ENCODE assay signal across 8 cellular contexts in the genomic region with DNA sequence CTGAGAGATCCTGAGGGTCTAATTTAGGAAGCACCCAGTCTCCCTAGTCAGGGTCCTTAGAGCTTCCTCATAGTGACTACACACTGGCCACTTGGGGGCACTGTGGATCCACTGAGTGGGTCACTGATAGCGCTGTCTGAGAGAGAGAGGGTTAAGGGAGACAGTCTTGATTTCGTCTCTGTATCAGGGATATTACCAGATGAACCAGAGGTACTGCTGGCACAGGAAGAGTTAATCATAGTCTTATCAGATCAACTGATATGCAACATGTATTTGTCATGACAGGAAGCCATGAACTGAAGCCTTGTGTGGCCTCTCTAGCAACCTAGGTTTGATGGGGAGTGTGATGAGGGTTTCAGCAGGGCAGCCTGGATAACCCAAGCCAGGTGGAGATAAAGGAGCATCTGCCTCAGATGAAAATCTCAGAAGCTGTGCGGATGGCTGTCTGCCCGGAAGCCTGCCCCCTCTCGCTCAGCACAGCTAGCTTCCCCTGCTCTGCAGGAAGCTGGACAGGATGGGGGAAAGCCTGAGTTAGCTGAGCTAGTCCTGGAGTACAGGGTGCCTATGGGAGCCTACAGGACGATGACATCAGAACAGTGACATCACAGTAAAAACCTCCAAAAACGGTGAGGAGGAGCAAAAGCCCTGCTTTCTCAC.
DNase-seq lines count a peak whose midpoint lies in the region; FAIRE-seq and TF ChIP-seq lines count a peak whose summit lies in the region.

No MANE protein-coding gene starts in this region.

- no peaks in the 10 kb centered on the region for H4K20me1 ChIP-seq in astrocyte (ENCODE audit: insufficient read depth, low read length)

- H3K4me1 ChIP-seq in astrocyte (ENCODE audit: insufficient read depth, low read length): peaks cover 23% of the 10 kb centered on the region

- peak overlapping the region; percentile 66 for H3K4me2 ChIP-seq in astrocyte (ENCODE audit: low read length)

- H3K4me3 Mint-ChIP-seq in astrocyte (ENCODE audit: unreplicated experiment): no peak overlapping the region

- H3K79me2 ChIP-seq in astrocyte (ENCODE audit: insufficient read depth, low read length): no peaks in the 10 kb centered on the region

- H3K4me3 ChIP-seq in H7 (ENCODE audit: insufficient read depth, low read depth, low read length): no peak overlapping the region
- H3K4me3 ChIP-seq in LNCaP clone FGC (ENCODE audit: low read depth, low read length): no peak overlapping the region
- H3K4me3 ChIP-seq in astrocyte (ENCODE audit: insufficient read depth, low read depth, low read length): peak overlapping the region; percentile 14
- H3K4me3 ChIP-seq in kidney epithelial cell (ENCODE audit: low read depth, low read length): no peak overlapping the region

- H3K4me1 Mint-ChIP-seq in astrocyte (ENCODE audit: low read depth, unreplicated experiment): peaks cover 7% of the 10 kb centered on the region

- H3K36me3 Mint-ChIP-seq in astrocyte (ENCODE audit: low read depth, unreplicated experiment): no peaks in the 10 kb centered on the region

- no peaks in the 10 kb centered on the region for H3K9me3 Mint-ChIP-seq in astrocyte (ENCODE audit: unreplicated experiment)

- H3K27me3 ChIP-seq in H7 (ENCODE audit: control insufficient read depth, insufficient read depth, low read length) (no peaks in the 10 kb centered on the region), astrocyte (ENCODE audit: insufficient read depth, low read length) (no peaks in the 10 kb centered on the region), kidney epithelial cell (ENCODE audit: control insufficient read depth, insufficient read depth, low read length) (no peaks in the 10 kb centered on the region)

- H2AFZ ChIP-seq in astrocyte (ENCODE audit: low read depth, low read length): peak overlapping the region; percentile 44

- no peak overlapping the region for H3K27ac Mint-ChIP-seq in astrocyte (ENCODE audit: unreplicated experiment)

- peak; percentile 49 for DNase-seq in DMS53 (lab: John Stamatoyannopoulos, UW)
- no peak for DNase-seq in DMS53 treated with DMSO at 0.1 percent for 48 hours (lab: John Stamatoyannopoulos, UW; ENCODE audit: unreplicated experiment)
- DNase-seq in H7: peak; percentile 55
- peak; percentile 48 for DNase-seq in LNCaP clone FGC (ENCODE audit: low read depth)
- DNase-seq in T-helper 9 cell: peak; percentile 52
- peak; percentile 71 for DNase-seq in astrocyte (ENCODE audit: low read depth)
- DNase-seq in kidney epithelial cell (ENCODE audit: low read depth): no peak
- DNase-seq in stimulated activated CD4-positive, alpha-beta T cell treated with anti-CD3 and anti-CD28 coated beads, Interleukin-4, amount 100 ng/mL, for 24 hours: peak; percentile 78

- H3K27ac ChIP-seq in astrocyte (ENCODE audit: low read depth, low read length): peak overlapping the region; percentile 15

- H3K9me3 ChIP-seq in astrocyte (ENCODE audit: insufficient read depth, low read depth, low read length): no peaks in the 10 kb centered on the region

- no peak overlapping the region for H3K9ac ChIP-seq in astrocyte (ENCODE audit: low read length)

- H3K36me3 ChIP-seq in H7 (replicated peaks; ENCODE audit: control insufficient read depth, insufficient read depth, low read length): no peaks in the 10 kb centered on the region
- H3K36me3 ChIP-seq in astrocyte (ENCODE audit: insufficient read depth, low read length): no peaks in the 10 kb centered on the region
- no peaks in the 10 kb centered on the region for H3K36me3 ChIP-seq in kidney epithelial cell (ENCODE audit: control insufficient read depth, insufficient read depth, low read length)

- TF ChIP-seq CTCF in LNCaP clone FGC (IDR thresholded peaks at IDR 0.05; ENCODE audit: control insufficient read depth, extremely low read depth, insufficient read depth): peak; percentile 93
- TF ChIP-seq CTCF in astrocyte (IDR thresholded peaks at IDR 0.05; ENCODE audit: insufficient read depth, low read depth, low read length): peak; percentile 91
- peak; percentile 93 for TF ChIP-seq CTCF in kidney epithelial cell (IDR thresholded peaks at IDR 0.05; ENCODE audit: insufficient read depth, low read length, poor library complexity, severe bottlenecking)

- no peak for FAIRE-seq in astrocyte (lab: Jason Lieb, UNC)

- no peaks in the 10 kb centered on the region for H3K27me3 Mint-ChIP-seq in astrocyte (ENCODE audit: low read depth, unreplicated experiment)

Comparison
In these comparisons a context has a peak if more than half of its experiments do, and no peak if none do; other contexts are left out.
1. DNase-seq: peak in DMS53 (single experiment), H7 (single experiment), LNCaP clone FGC (single experiment), T-helper 9 cell (single experiment), astrocyte (single experiment) and stimulated activated CD4-positive, alpha-beta T cell treated with anti-CD3 and anti-CD28 coated beads, Interleukin-4, amount 100 ng/mL, for 24 hours (single experiment); none in DMS53 treated with DMSO at 0.1 percent for 48 hours (single experiment) and kidney epithelial cell (single experiment).
2. Peak in every context shown above with its lines, with median percentiles within 50 percentile points of each other: CTCF ChIP-seq.